3 cellular contexts compared by ENCODE assay signal in genomic region chr11:88378422-88379066, GRCh38.
TF ChIP-seq lines count a peak whose summit lies in the region.

No MANE protein-coding gene starts in this region.

TF ChIP-seq in A549, 52 proteins besides CTCF, POLR2A, EP300 and RAD21:
- TF ChIP-seq RNF2 (IDR thresholded peaks at IDR 0.05; ENCODE audit: borderline replicate concordance, low read depth) (no peak), HOXB13 (CRISPR knock-in tag; IDR thresholded peaks at IDR 0.05; ENCODE audit: low read depth) (no peak), CHD2 (IDR thresholded peaks at IDR 0.05; ENCODE audit: low read length, partially characterized antibody) (no peak), ZC3H11A (IDR thresholded peaks at IDR 0.05) (no peak), MAX (IDR thresholded peaks at IDR 0.05) (no peak), RARB (CRISPR knock-in tag; IDR thresholded peaks at IDR 0.05) (no peak), FOSB (CRISPR knock-in tag; IDR thresholded peaks at IDR 0.05) (no peak)

TF ChIP-seq in IMR-90, 13 proteins besides CTCF, POLR2A, EP300 and RAD21:
- peak; percentile 51; the same call in 1 of the 2 replicates for TF ChIP-seq CEBPB (IDR thresholded peaks at IDR 0.05; ENCODE audit: low read depth, low read length)
- no peak for TF ChIP-seq USF2 (IDR thresholded peaks at IDR 0.05; ENCODE audit: low read depth, low read length)
- no peak for TF ChIP-seq MAFK (IDR thresholded peaks at IDR 0.05; ENCODE audit: low read depth, low read length)

TF ChIP-seq in K562, 482 proteins besides CTCF, POLR2A, EP300 and RAD21:
- 0 out of 2 replicates have a peak, but pooled peaks have one; percentile 43 for TF ChIP-seq HDAC8 (tag; IDR thresholded peaks at IDR 0.05)
- TF ChIP-seq IRF1 (CRISPR knock-in tag; IDR thresholded peaks at IDR 0.05; ENCODE audit: borderline replicate concordance), result no peak
- no peak for TF ChIP-seq PPARD (CRISPR knock-in tag; IDR thresholded peaks at IDR 0.05)
- peak; percentile 56 for TF ChIP-seq CXXC5 (CRISPR knock-in tag; IDR thresholded peaks at IDR 0.05)
- no peak for TF ChIP-seq SFPQ (IDR thresholded peaks at IDR 0.05; ENCODE audit: low read depth, low read length)
- TF ChIP-seq ETS1 (conservative IDR thresholded peaks at IDR 0.05; ENCODE audit: control insufficient read depth, low read depth, low read length), result no peak
- TF ChIP-seq ZSCAN32 (CRISPR knock-in tag; IDR thresholded peaks at IDR 0.05), result peak; percentile 79
- no peak for TF ChIP-seq ATF1 (CRISPR knock-in tag; IDR thresholded peaks at IDR 0.05)
- TF ChIP-seq ATF1 (tag; IDR thresholded peaks at IDR 0.05), result no peak
- TF ChIP-seq CEBPB (tag; IDR thresholded peaks at IDR 0.05), result peak; percentile 54
- peak; percentile 95 for TF ChIP-seq ATF3 (IDR thresholded peaks at IDR 0.05)
- TF ChIP-seq ATF3 (CRISPR knock-in tag; conservative IDR thresholded peaks at IDR 0.05), result no peak
- no peak for TF ChIP-seq SAP30 (IDR thresholded peaks at IDR 0.05; ENCODE audit: borderline replicate concordance, insufficient read depth, low read depth, low read length, poor library complexity, severe bottlenecking)
- TF ChIP-seq ZNF41 (CRISPR knock-in tag; conservative IDR thresholded peaks at IDR 0.05), result 0 out of 2 replicates have a peak, but pooled peaks have one; percentile 26
- TF ChIP-seq RBFOX2 (IDR thresholded peaks at IDR 0.05; ENCODE audit: low read depth, low read length), result 0 out of 2 replicates have a peak, but pooled peaks have one; percentile 6
- TF ChIP-seq KHSRP (IDR thresholded peaks at IDR 0.05), result no peak
- TF ChIP-seq JUND (IDR thresholded peaks at IDR 0.05; ENCODE audit: borderline replicate concordance, low read depth, low read length), result peak; percentile 47; the same call in 1 of the 2 replicates
- TF ChIP-seq JUND (tag; IDR thresholded peaks at IDR 0.05; ENCODE audit: borderline replicate concordance, low read depth, low read length), result peak; percentile 28; the same call in 1 of the 3 replicates
- TF ChIP-seq L3MBTL2 (IDR thresholded peaks at IDR 0.05), result peak; percentile 42; the same call in 1 of the 2 replicates
- no peak for TF ChIP-seq SMAD2 (IDR thresholded peaks at IDR 0.05; ENCODE audit: low read depth, low read length)
- TF ChIP-seq IRF9 (tag; IDR thresholded peaks at IDR 0.05), result peak; percentile 76
- peak; percentile 73 for TF ChIP-seq SMAD4 (CRISPR knock-in tag; conservative IDR thresholded peaks at IDR 0.05)
- TF ChIP-seq ZNF175 (CRISPR knock-in tag; IDR thresholded peaks at IDR 0.05; ENCODE audit: low read depth), result peak; percentile 88
- TF ChIP-seq CHD2 (IDR thresholded peaks at IDR 0.05; ENCODE audit: low read depth, low read length), result no peak
- TF ChIP-seq SOX6 (IDR thresholded peaks at IDR 0.05), result no peak; the same call in 1 of the 2 replicates
- peak; percentile 17; the same call in 1 of the 2 replicates for TF ChIP-seq ZNF592 (IDR thresholded peaks at IDR 0.05)
- no peak for TF ChIP-seq JUNB (CRISPR knock-in tag; conservative IDR thresholded peaks at IDR 0.05)
- peak; percentile 86 for TF ChIP-seq ZNF589 (CRISPR knock-in tag; IDR thresholded peaks at IDR 0.05; ENCODE audit: low read depth)
- TF ChIP-seq ZNF12 (CRISPR knock-in tag; IDR thresholded peaks at IDR 0.05), result no peak
- peak; percentile 77 for TF ChIP-seq CEBPG (CRISPR knock-in tag; IDR thresholded peaks at IDR 0.05)
- TF ChIP-seq CEBPG (tag; conservative IDR thresholded peaks at IDR 0.05 in 1 of 2, IDR thresholded peaks at IDR 0.05 in 1 of 2), result peak; percentile 91 to 99
- TF ChIP-seq TAF7 (tag; IDR thresholded peaks at IDR 0.05), result no peak
- no peak for TF ChIP-seq TAF9B (IDR thresholded peaks at IDR 0.05; ENCODE audit: partially characterized antibody)
- TF ChIP-seq CTBP1 (IDR thresholded peaks at IDR 0.05; ENCODE audit: borderline replicate concordance), result peak; percentile 46
- TF ChIP-seq ATF7 (IDR thresholded peaks at IDR 0.05), result peak; percentile 71
- peak; percentile 56; the same call in 1 of the 2 replicates for TF ChIP-seq KLF6 (CRISPR knock-in tag; IDR thresholded peaks at IDR 0.05; ENCODE audit: borderline replicate concordance)
- TF ChIP-seq DMBX1 (CRISPR knock-in tag; IDR thresholded peaks at IDR 0.05; ENCODE audit: borderline replicate concordance), result peak; percentile 44; the same call in 1 of the 2 replicates
- TF ChIP-seq ATF4 (CRISPR knock-in tag; IDR thresholded peaks at IDR 0.05), result peak; percentile 84
- TF ChIP-seq NR2C1 (IDR thresholded peaks at IDR 0.05), result no peak
- TF ChIP-seq NR2C1 (tag; IDR thresholded peaks at IDR 0.05), result 0 out of 2 replicates have a peak, but pooled peaks have one; percentile 34
- TF ChIP-seq TRIM24 (IDR thresholded peaks at IDR 0.05), result peak; percentile 65 to 83; a peak in 2 of 4 replicates
- peak; percentile 47; the same call in 1 of the 2 replicates for TF ChIP-seq ZNF584 (CRISPR knock-in tag; IDR thresholded peaks at IDR 0.05; ENCODE audit: low read depth)
- no peak for TF ChIP-seq TRIM28 (IDR thresholded peaks at IDR 0.05)
- TF ChIP-seq GABPA (tag; conservative IDR thresholded peaks at IDR 0.05; ENCODE audit: low read depth), result 0 out of 2 replicates have a peak, but pooled peaks have one; percentile 24
- 0 out of 2 replicates have a peak, but pooled peaks have one; percentile 10 for TF ChIP-seq JUN (IDR thresholded peaks at IDR 0.05; ENCODE audit: borderline replicate concordance, low read depth, low read length)
- no peak for TF ChIP-seq JUN (CRISPR knock-in tag; IDR thresholded peaks at IDR 0.05; ENCODE audit: borderline replicate concordance)
